Comparison of ENCODE assay signal across 13 cellular contexts in the genomic region with DNA sequence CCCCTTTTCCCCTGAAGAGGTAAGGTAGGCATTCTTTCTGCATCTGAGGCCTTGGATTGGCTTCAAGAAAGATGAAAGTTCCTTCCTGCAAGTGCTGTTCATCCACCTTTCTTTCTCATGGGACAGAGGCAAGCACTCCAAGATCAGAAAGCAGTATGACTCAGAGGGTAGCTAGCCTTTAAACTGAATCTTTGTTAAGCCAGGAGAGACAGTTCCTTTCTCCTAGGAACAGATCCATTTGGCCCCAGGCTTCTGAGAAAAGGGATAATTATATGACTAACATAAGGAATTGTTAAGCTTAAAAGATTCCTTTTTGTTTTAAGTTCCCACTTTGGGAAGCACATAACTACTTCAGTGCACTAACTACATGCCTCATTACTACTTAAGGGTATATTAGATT.
A peak's percentile ranks its signal among the peaks of the same experiment; 100 is the strongest.
DNase-seq lines count a peak whose midpoint lies in the region; ATAC-seq and TF ChIP-seq lines count a peak whose summit lies in the region.
"Had no signal": no experiment of that assay in that cellular context is flagged by ENCODE, and none has a peak within 500 bp of the region (broad histone marks: within the 10 kb centered on the region; RNA-seq: fewer than 3 reads in every experiment).

No MANE protein-coding gene starts in this region.

- CTCF ChIA-PET in BJ (lab: Yijun Ruan, JAX) = interaction anchor here (0.6 kb wide), 1 partner anchor 24 kb away, joined by 3 read pairs; no protein-coding TSS in a partner anchor

- H3K79me2 ChIP-seq in mesendoderm (ENCODE audit: control insufficient read depth, insufficient read depth, low read length) = no peaks in the 10 kb centered on the region

- no peak overlapping the region for H3K27ac ChIP-seq in mesendoderm (ENCODE audit: low read depth, low read length)
- H3K27ac ChIP-seq: esophagus squamous epithelium, SJCRH30 had no signal

- POLR2A ChIA-PET in BJ (lab: Charles Lee) = no interaction called here

- peaks cover 2% of the 10 kb centered on the region for H3K4me1 ChIP-seq in mesendoderm (ENCODE audit: control insufficient read depth, low read depth, low read length)
- H3K4me1 ChIP-seq: SJCRH30 had no signal

- H3K4ac ChIP-seq in mesendoderm (ENCODE audit: low read depth, low read length) = no peak overlapping the region

- no peak for TF ChIP-seq CTCF in BJ (IDR thresholded peaks at IDR 0.05; ENCODE audit: insufficient read depth, low read depth, low read length)

- no peak for ATAC-seq in HG03521 (IDR thresholded peaks at IDR 0.05; ENCODE audit: unreplicated experiment)
- ATAC-seq in left ventricle myocardium superior = no peak
- ATAC-seq: left colon had no signal

- no peak overlapping the region for H3K4me2 ChIP-seq in mesendoderm (ENCODE audit: low read length)

- H3K27me3 ChIP-seq in BJ (ENCODE audit: control insufficient read depth, insufficient read depth, low read length) (no peaks in the 10 kb centered on the region), mesendoderm (ENCODE audit: insufficient read depth, low read length, poor library complexity) (no peaks in the 10 kb centered on the region)
- H3K27me3 ChIP-seq: esophagus squamous epithelium, SJCRH30 had no signal

- no peak overlapping the region for H4K5ac ChIP-seq in mesendoderm (ENCODE audit: low read length)

- H4K8ac ChIP-seq in mesendoderm (ENCODE audit: low read depth, low read length) = no peak overlapping the region

- H2BK5ac ChIP-seq in mesendoderm (ENCODE audit: low read length) = no peak overlapping the region

- no peak overlapping the region for H2AK5ac ChIP-seq in mesendoderm (ENCODE audit: low read length)

- no peak overlapping the region for H2BK15ac ChIP-seq in mesendoderm (replicated peaks; ENCODE audit: low read depth)

- no peak overlapping the region for H3K18ac ChIP-seq in mesendoderm (ENCODE audit: low read length)

- H2BK120ac ChIP-seq in mesendoderm (ENCODE audit: low read depth, low read length) = no peak overlapping the region

- H3K4me3 ChIP-seq in BJ (ENCODE audit: low read depth, low read length) (no peak overlapping the region), mesendoderm (ENCODE audit: low read length) (no peak overlapping the region)
- H3K4me3 ChIP-seq: esophagus squamous epithelium, SJCRH30 had no signal

- H3K23ac ChIP-seq in mesendoderm (ENCODE audit: low read length) = no peak overlapping the region

- DNase-seq in BJ (ENCODE audit: low read depth) = peak; percentile 60
- peak; percentile 93 for DNase-seq in M059J (ENCODE audit: low read depth)
- peak; percentile 30 for DNase-seq in dermis blood vessel endothelial cell
- DNase-seq in mesendoderm = peak; percentile 78
- DNase-seq in effector CD8-positive, alpha-beta T cell (lab: John Stamatoyannopoulos, UW) = no peak
- no peak for DNase-seq in DMS153 (lab: John Stamatoyannopoulos, UW)
- no peak for DNase-seq in left ventricle myocardium superior
- DNase-seq: activated CD4-positive, CD25-positive, alpha-beta regulatory T cell; esophagus squamous epithelium; left colon; SJCRH30; stimulated activated CD4-positive, alpha-beta T cell treated with anti-CD3 and anti-CD28 coated beads, Interleukin-12 subunit alpha, Interleukin-12 subunit beta, amount 100 ng/mL, for 4 hours had no signal

- no peak overlapping the region for H3K56ac ChIP-seq in mesendoderm (ENCODE audit: low read length)

- intact Hi-C loops in left ventricle myocardium superior (cut with micrococcal nuclease) = no loop called here

- H3K79me1 ChIP-seq in mesendoderm (ENCODE audit: low read length) = no peaks in the 10 kb centered on the region

- H3K9ac ChIP-seq in mesendoderm (ENCODE audit: low read length) = no peak overlapping the region

- no peaks in the 10 kb centered on the region for H3K36me3 ChIP-seq in BJ (ENCODE audit: control insufficient read depth, insufficient read depth, low read length)
- H3K36me3 ChIP-seq in mesendoderm (ENCODE audit: control insufficient read depth, insufficient read depth, low read length) = no peaks in the 10 kb centered on the region
- H3K36me3 ChIP-seq: esophagus squamous epithelium, SJCRH30 had no signal

Comparison
In these comparisons a context has a peak if more than half of its experiments do, and no peak if none do; other contexts are left out.
1. DNase-seq: peak in BJ (single experiment), M059J (single experiment), dermis blood vessel endothelial cell (single experiment) and mesendoderm (single experiment); none in effector CD8-positive, alpha-beta T cell (single experiment), DMS153 (single experiment) and left ventricle myocardium superior (single experiment).